ENCODE assay signal across 28 cellular contexts in genomic region chr9:28051559-28051958, GRCh38.
DNase-seq lines count a peak whose midpoint lies in the region; ATAC-seq, FAIRE-seq and TF ChIP-seq lines count a peak whose summit lies in the region.
"Had no signal": no experiment of that assay in that cellular context is flagged by ENCODE, and none has a peak within 500 bp of the region (broad histone marks: within the 10 kb centered on the region; RNA-seq: fewer than 3 reads in every experiment).

No MANE protein-coding gene starts in this region.

- H3K27ac ChIP-seq in GM23248 (peak overlapping the region; percentile 32; the same call in 1 of the 2 replicates), testis (no peak overlapping the region)
- H3K27ac ChIP-seq: BLaER1, KMS-11, lower lobe of right lung, sigmoid colon, stomach, WERI-Rb-1 had no signal

- no peaks in the 10 kb centered on the region for H3K9me3 ChIP-seq in GM23248 (ENCODE audit: low read depth)
- no peaks in the 10 kb centered on the region for H3K9me3 ChIP-seq in testis
- H3K9me3 ChIP-seq: BLaER1, lower lobe of right lung, sigmoid colon, stomach had no signal

- DNase-seq in GM23248 (peak; percentile 38), kidney tubule cell (ENCODE audit: low spot score) (peak; percentile 13), urothelium cell line (ENCODE audit: low spot score) (peak; percentile 53), testis (no peak), NCI-H2107 treated with DMSO at 0.1 percent for 48 hours (lab: John Stamatoyannopoulos, UW; ENCODE audit: unreplicated experiment) (no peak), HTR-8/SVneo (ENCODE audit: insufficient read length, low spot score) (no peak)
- no peak for DNase-seq in activated naive CD4-positive, alpha-beta T cell treated with anti-CD3 and anti-CD28 coated beads, Interleukin-2, amount 10 ng/mL, durations not matched to agents 7 days and 5 days
- DNase-seq: activated CD4-positive, alpha-beta T cell treated with anti-CD3 and anti-CD28 coated beads, Interleukin-2, amount 10 ng/mL, durations not matched to agents 7 days and 5 days; activated naive CD4-positive, alpha-beta T cell treated with Interleukin-2 at 50 U/mL for 16 hours; activated T-cell treated with anti-CD3 and anti-CD28 coated beads, Interleukin-2, amount 50 U/mL, for 72 hours; amygdala; caudate nucleus; dermis blood vessel endothelial cell; H9; lower lobe of right lung; NCI-H1694 treated with DMSO at 0.1 percent for 48 hours; NCI-H69; posterior cingulate gyrus; sigmoid colon; stimulated activated CD8-positive, alpha-beta memory T cell treated with anti-CD3 and anti-CD28 coated beads, Interleukin-4, amount 100 ng/mL, for 48 hours; stomach; WERI-Rb-1 had no signal

- H3K4me1 ChIP-seq in GM23248 (ENCODE audit: insufficient read depth): peaks cover 33% of the 10 kb centered on the region
- no peaks in the 10 kb centered on the region for H3K4me1 ChIP-seq in testis
- H3K4me1 ChIP-seq: BLaER1, lower lobe of right lung, stomach had no signal

- no peak overlapping the region for H3K27ac Mint-ChIP-seq in activated naive CD4-positive, alpha-beta T cell treated with anti-CD3 and anti-CD28 coated beads, Interleukin-2, amount 10 ng/mL, durations not matched to agents 7 days and 5 days
- H3K27ac Mint-ChIP-seq: activated CD4-positive, alpha-beta T cell treated with anti-CD3 and anti-CD28 coated beads, Interleukin-2, amount 10 ng/mL, durations not matched to agents 7 days and 5 days; activated T-cell treated with anti-CD3 and anti-CD28 coated beads, Interleukin-2, amount 50 U/mL, for 72 hours; H9 had no signal

- no peaks in the 10 kb centered on the region for H3K9me3 Mint-ChIP-seq in activated naive CD4-positive, alpha-beta T cell treated with anti-CD3 and anti-CD28 coated beads, Interleukin-2, amount 10 ng/mL, durations not matched to agents 7 days and 5 days
- H3K9me3 Mint-ChIP-seq: activated CD4-positive, alpha-beta T cell treated with anti-CD3 and anti-CD28 coated beads, Interleukin-2, amount 10 ng/mL, durations not matched to agents 7 days and 5 days; H9 had no signal

- no peaks in the 10 kb centered on the region for H3K27me3 Mint-ChIP-seq in activated naive CD4-positive, alpha-beta T cell treated with anti-CD3 and anti-CD28 coated beads, Interleukin-2, amount 10 ng/mL, durations not matched to agents 7 days and 5 days
- H3K27me3 Mint-ChIP-seq: activated CD4-positive, alpha-beta T cell treated with anti-CD3 and anti-CD28 coated beads, Interleukin-2, amount 10 ng/mL, durations not matched to agents 7 days and 5 days had no signal

- ATAC-seq in SK-N-SH treated with all-trans-retinoic acid at 6 μM for 48 hours: peak; percentile 83
- ATAC-seq: activated T-cell treated with anti-CD3 and anti-CD28 coated beads, Interleukin-2, amount 50 U/mL, for 72 hours; lower lobe of right lung had no signal

- H3K9me2 ChIP-seq in GM23248 (ENCODE audit: insufficient read depth): no peaks in the 10 kb centered on the region

- no peak overlapping the region for H3K4me3 Mint-ChIP-seq in activated naive CD4-positive, alpha-beta T cell treated with anti-CD3 and anti-CD28 coated beads, Interleukin-2, amount 10 ng/mL, durations not matched to agents 7 days and 5 days
- H3K4me3 Mint-ChIP-seq: activated CD4-positive, alpha-beta T cell treated with anti-CD3 and anti-CD28 coated beads, Interleukin-2, amount 10 ng/mL, durations not matched to agents 7 days and 5 days; activated T-cell treated with anti-CD3 and anti-CD28 coated beads, Interleukin-2, amount 50 U/mL, for 72 hours; H9; neural crest cell had no signal

- no peaks in the 10 kb centered on the region for H3K4me1 Mint-ChIP-seq in activated naive CD4-positive, alpha-beta T cell treated with anti-CD3 and anti-CD28 coated beads, Interleukin-2, amount 10 ng/mL, durations not matched to agents 7 days and 5 days
- H3K4me1 Mint-ChIP-seq: neural crest cell had no signal

- CTCF ChIA-PET in activated naive CD4-positive, alpha-beta T cell treated with anti-CD3 and anti-CD28 coated beads, Interleukin-2, amount 10 ng/mL, durations not matched to agents 7 days and 5 days (lab: Charles Lee): no interaction called here

- no peak overlapping the region for H3K9ac ChIP-seq in GM23248
- H3K9ac ChIP-seq: BLaER1, KMS-11 had no signal

- H3K36me3 ChIP-seq in GM23248 (ENCODE audit: low read depth): no peaks in the 10 kb centered on the region
- no peaks in the 10 kb centered on the region for H3K36me3 ChIP-seq in testis (ENCODE audit: low read depth, missing control alignments)
- H3K36me3 ChIP-seq: BLaER1, lower lobe of right lung, sigmoid colon, stomach, WERI-Rb-1 had no signal

- H3K4me3 ChIP-seq in GM23248 (peak overlapping the region; percentile 57), testis (no peak overlapping the region)
- H3K4me3 ChIP-seq: BLaER1, lower lobe of right lung, sigmoid colon, stomach had no signal

- H3K27me3 ChIP-seq in GM23248 (replicated peaks; ENCODE audit: insufficient read depth) (no peaks in the 10 kb centered on the region), testis (no peaks in the 10 kb centered on the region)
- H3K27me3 ChIP-seq: BLaER1, sigmoid colon, stomach had no signal

- TF ChIP-seq CTCF in testis (IDR thresholded peaks at IDR 0.05): no peak

- H3F3A ChIP-seq in GM23248 (ENCODE audit: insufficient read depth): peaks cover 14% of the 10 kb centered on the region; the same call in 1 of the 2 replicates

- TF ChIP-seq POLR2A in testis (IDR thresholded peaks at IDR 0.05): no peak

- H3K79me2 ChIP-seq in GM23248 (ENCODE audit: insufficient read depth): no peaks in the 10 kb centered on the region

- intact Hi-C loops in testis (cut with DNase I; ENCODE audit: low total_unique reads): no loop called here

- no peaks in the 10 kb centered on the region for H4K20me1 ChIP-seq in GM23248 (ENCODE audit: insufficient read depth)
- H4K20me1 ChIP-seq: BLaER1 had no signal

- H3K4me2 ChIP-seq in GM23248 (ENCODE audit: unreplicated experiment): peak overlapping the region; percentile 76
- H3K4me2 ChIP-seq: BLaER1, KMS-11 had no signal

- WGBS in GM23248 (ENCODE audit: low coverage in 1 of 2, low lambda C conversion rate in 2 of 2, missing lambda C conversion rate in 2 of 2), 2 experiments: 0% methylated on average over 1 of the region's 1 CpG
- 77 to 82% methylated on average over 1 of the region's 1 CpG for WGBS in testis, 2 donors

- H3K36me3 Mint-ChIP-seq in activated naive CD4-positive, alpha-beta T cell treated with anti-CD3 and anti-CD28 coated beads, Interleukin-2, amount 10 ng/mL, durations not matched to agents 7 days and 5 days: no peaks in the 10 kb centered on the region

- no peak for FAIRE-seq in urothelium cell line (lab: Jason Lieb, UNC)
- FAIRE-seq in HTR-8/SVneo (lab: Jason Lieb, UNC): no peak
- FAIRE-seq: endometrium, GM12892 had no signal

- in situ Hi-C loops in GM23248 (cut with MboI): loop anchor here (25.0 kb wide), 1 partner anchor 714 kb away; no protein-coding TSS in a partner anchor

- H2AFZ ChIP-seq in GM23248: 0 out of 2 replicates have a peak overlapping the region, but pooled peaks have one; percentile 38

TF ChIP-seq in SK-N-SH treated with all-trans-retinoic acid at 6 μM for 48 hours, 23 proteins besides CTCF, POLR2A, EP300 and RAD21:
- TF ChIP-seq TOX (CRISPR knock-in tag; IDR thresholded peaks at IDR 0.05; ENCODE audit: borderline replicate concordance) (no peak), ISL1 (CRISPR knock-in tag; IDR thresholded peaks at IDR 0.05) (peak; percentile 55), ESRRG (CRISPR knock-in tag; IDR thresholded peaks at IDR 0.05) (no peak), ARNTL (CRISPR knock-in tag; IDR thresholded peaks at IDR 0.05; ENCODE audit: borderline replicate concordance, low read depth) (no peak), OSR1 (CRISPR knock-in tag; IDR thresholded peaks at IDR 0.05) (no peak)

Comparison
In these comparisons a context has a peak if more than half of its experiments do, and no peak if none do; other contexts are left out.
1. DNase-seq: peak in GM23248 (single experiment), kidney tubule cell (single experiment) and urothelium cell line (single experiment); none in activated naive CD4-positive, alpha-beta T cell treated with anti-CD3 and anti-CD28 coated beads, Interleukin-2, amount 10 ng/mL, durations not matched to agents 7 days and 5 days (single experiment), testis (single experiment), NCI-H2107 treated with DMSO at 0.1 percent for 48 hours (single experiment) and HTR-8/SVneo (single experiment).